In genomic region chr19:50154529-50154928, GRCh38 we compare ENCODE assay signal across 10 cellular contexts. TPM values are rescaled to one million over a fixed set of nuclear protein-coding genes. Genes with fewer than 3 reads are reported as not detected.
"Had no signal": no experiment of that assay in that cellular context is flagged by ENCODE, and none has a peak within 500 bp of the region (broad histone marks: within the 10 kb centered on the region; RNA-seq: fewer than 3 reads in every experiment).

No MANE protein-coding gene starts in this region.

- H3K4me3 ChIP-seq: K562 had no signal

- DNase-seq: IMR-90, KBM-7, KG1 had no signal

- H3K4me3 Mint-ChIP-seq: IgD-negative memory B cell had no signal

- H3K27ac Mint-ChIP-seq: IgD-negative memory B cell had no signal

- H3K4me2 ChIP-seq: KMS-11 had no signal

- ATAC-seq: HepG2, K562 had no signal

- H3K27ac ChIP-seq: HL-60, KMS-11 had no signal

RNA-seq across cellular contexts. Expression of gene IZUMO2, which starts 8.6 kb away (rescaled TPM):
- total RNA-seq: HepG2, HT-29, HT1080, IMR-90, K562 had no signal
- polyA plus RNA-seq: HepG2, IgD-negative memory B cell, IMR-90, K562 had no signal

RNA-seq across cellular contexts. Expression of gene MYH14, which starts 48.9 kb away (rescaled TPM):
- total RNA-seq: HT1080, IMR-90 had no signal
- polyA plus RNA-seq: IgD-negative memory B cell, IMR-90 had no signal
